Comparison of ENCODE assay signal across 10 cellular contexts in the genomic region with DNA sequence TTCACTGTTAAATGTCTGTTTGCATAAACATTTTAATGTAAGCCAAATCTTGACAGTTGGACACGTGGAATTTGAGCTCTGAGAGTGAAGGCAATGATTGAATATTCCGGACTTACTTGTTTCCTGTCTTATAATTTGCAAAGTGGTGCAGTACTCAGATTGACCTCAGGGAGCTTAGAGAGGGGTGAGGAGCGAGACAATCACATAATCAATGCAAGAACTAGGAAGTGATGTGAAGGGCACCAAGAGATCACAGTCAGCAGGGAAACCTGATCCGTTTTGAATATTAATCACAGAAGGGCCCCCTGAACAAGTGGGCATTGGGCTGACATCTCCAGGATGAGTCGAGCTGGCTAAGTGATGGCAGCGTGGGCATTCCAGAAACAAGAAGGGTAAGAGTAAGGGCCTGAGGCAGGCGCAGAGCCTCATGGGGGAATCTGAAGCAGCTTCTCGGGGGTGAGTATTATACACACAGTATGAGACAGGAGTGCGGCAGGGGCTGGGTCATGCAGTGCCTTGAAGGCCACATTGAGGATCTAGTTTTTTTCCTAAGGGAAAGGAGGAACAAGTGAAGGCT. TPM values are rescaled to one million over a fixed set of nuclear protein-coding genes. Genes with fewer than 3 reads are reported as not detected.
DNase-seq lines count a peak whose midpoint lies in the region; ATAC-seq and TF ChIP-seq lines count a peak whose summit lies in the region.
"Had no signal": no experiment of that assay in that cellular context is flagged by ENCODE, and none has a peak within 500 bp of the region (broad histone marks: within the 10 kb centered on the region; RNA-seq: fewer than 3 reads in every experiment).

No MANE protein-coding gene starts in this region.

- CTCF ChIA-PET in BJ (lab: Yijun Ruan, JAX) = interaction anchor here (1.0 to 1.3 kb wide), 6 partner anchors 9 to 56 kb away, joined by 3 to 5 read pairs (median 4); no protein-coding TSS in a partner anchor

- TF ChIP-seq CTCF in BJ (IDR thresholded peaks at IDR 0.05; ENCODE audit: insufficient read depth, low read depth, low read length) (peak; percentile 19), VCaP (conservative IDR thresholded peaks at IDR 0.05) (peak; percentile 42; the same call in 1 of the 2 replicates), GM10266 (IDR thresholded peaks at IDR 0.05; ENCODE audit: control insufficient read depth, insufficient read depth, low read depth, missing control alignments) (no peak), lower lobe of right lung (IDR thresholded peaks at IDR 0.05) (no peak)

- H3K27ac ChIP-seq in VCaP (no peak overlapping the region), lower lobe of right lung (no peak overlapping the region)

- intact Hi-C loops in lower lobe of right lung (cut with DNase I) = no loop called here

- no peaks in the 10 kb centered on the region for H3K9me3 ChIP-seq in lower lobe of right lung

- ATAC-seq in left lobe of liver = peak; percentile 34
- no peak for ATAC-seq in lower lobe of right lung

- peaks cover 22% of the 10 kb centered on the region for H3K4me1 ChIP-seq in lower lobe of right lung

- POLR2A ChIA-PET in BJ (lab: Charles Lee) = no interaction called here

- H3K4me3 ChIP-seq in BJ (ENCODE audit: low read depth, low read length) = no peak overlapping the region
- no peak overlapping the region for H3K4me3 ChIP-seq in lower lobe of right lung

- no peak for DNase-seq in BJ (ENCODE audit: low read depth)
- DNase-seq in HT1080 (ENCODE audit: low read depth) = peak; percentile 25
- no peak for DNase-seq in left lobe of liver (ENCODE audit: low spot score)
- no peak for DNase-seq in GDM1 (lab: John Stamatoyannopoulos, UW)
- DNase-seq in GM10266 (ENCODE audit: extremely low spot score) = no peak
- no peak for DNase-seq in lower lobe of right lung
- DNase-seq in activated T-cell treated with anti-CD3 and anti-CD28 coated beads for 4 hours = no peak
- DNase-seq: activated naive CD4-positive, alpha-beta T cell treated with anti-CD3 and anti-CD28 coated beads for 36 hours; SW 1271 had no signal

- no peaks in the 10 kb centered on the region for H3K36me3 ChIP-seq in BJ (ENCODE audit: control insufficient read depth, insufficient read depth, low read length)
- no peaks in the 10 kb centered on the region for H3K36me3 ChIP-seq in lower lobe of right lung

- no peaks in the 10 kb centered on the region for H3K27me3 ChIP-seq in BJ (ENCODE audit: control insufficient read depth, insufficient read depth, low read length)
- no peaks in the 10 kb centered on the region for H3K27me3 ChIP-seq in lower lobe of right lung (ENCODE audit: low read depth)

RNA-seq across cellular contexts. Expression of a gene that starts 26.1 kb away (rescaled TPM):
- polyA plus RNA-seq in BJ (2011; rRNA removed) = 35.0 and 39.9 TPM in 2 replicates
- 21.3 and 28.1 TPM in 2 replicates for polyA minus RNA-seq in BJ (2011; rRNA and poly(A)+ RNA removed)
- 15.0 and 15.2 TPM in 2 replicates for total RNA-seq in HT1080 (2014; rRNA removed; shearing (Covaris generic))
- polyA plus RNA-seq in HT1080 (2015; cell fraction: cytosol; rRNA removed) = 11.8 and 14.0 TPM in 2 replicates
- 14.1 and 14.6 TPM in 2 replicates for polyA plus RNA-seq in HT1080 (2015; cell fraction: nucleus; rRNA removed)
- total RNA-seq in left lobe of liver = 35.1 TPM
- 41.3 TPM for total RNA-seq in lower lobe of right lung

Comparison
In these comparisons a context has a peak if more than half of its experiments do, and no peak if none do; other contexts are left out.
1. CTCF ChIP-seq: peak in BJ (single experiment) and VCaP (single experiment); none in GM10266 (single experiment) and lower lobe of right lung (single experiment).